Comparison of ENCODE assay signal across 9 cellular contexts in genomic region chr3:53043738-53044137, GRCh38. TPM values are rescaled to one million over a fixed set of nuclear protein-coding genes. Genes with fewer than 3 reads are reported as not detected.
A peak's percentile ranks its signal among the peaks of the same experiment; 100 is the strongest.
DNase-seq lines count a peak whose midpoint lies in the region; ATAC-seq, FAIRE-seq and TF ChIP-seq lines count a peak whose summit lies in the region.
"Had no signal": no experiment of that assay in that cellular context is flagged by ENCODE, and none has a peak within 500 bp of the region (broad histone marks: within the 10 kb centered on the region; RNA-seq: fewer than 3 reads in every experiment).

No MANE protein-coding gene starts in this region.

- H3K4me1 ChIP-seq in muscle layer of colon (ENCODE audit: insufficient read depth, low read length) = peaks cover 15% of the 10 kb centered on the region

- no peaks in the 10 kb centered on the region for H3K9me3 Mint-ChIP-seq in activated B cell treated with CpG ODN at 0.5 μM for 24 hours

- H3K27ac ChIP-seq in muscle layer of colon (ENCODE audit: low read depth, low read length) = peak overlapping the region; percentile 88

- H3K4me3 ChIP-seq in muscle layer of colon (ENCODE audit: low read depth in 1 of 2, low read length in 2 of 2) = no peak overlapping the region
- H3K4me3 ChIP-seq: mucosa of descending colon had no signal

- intact Hi-C loops in activated B cell treated with CpG ODN at 0.5 μM for 24 hours (cut with micrococcal nuclease) = loop anchor here (2.0 to 10.0 kb wide), 3 partner anchors 13 to 509 kb away; partner anchors contain the start of genes NT5DC2 and UQCC5

- TF ChIP-seq CTCF in activated B cell treated with CpG ODN at 0.5 μM for 24 hours (IDR thresholded peaks at IDR 0.05) = no peak
- TF ChIP-seq CTCF in GM10248 (IDR thresholded peaks at IDR 0.05; ENCODE audit: control extremely low read depth, extremely low read depth, low read depth, missing control alignments) = no peak

- peak; percentile 7 for DNase-seq in stimulated activated CD4-positive, alpha-beta T cell treated with anti-CD3 and anti-CD28 coated beads, Interleukin-15, amount 100 ng/mL, for 24 hours
- DNase-seq in stimulated activated CD4-positive, alpha-beta T cell treated with anti-CD3 and anti-CD28 coated beads, Interleukin-4, amount 100 ng/mL, for 1 hour = no peak
- DNase-seq in activated B cell treated with CpG ODN at 0.5 μM for 24 hours (no peak), GM19239 (ENCODE audit: insufficient read length, low spot score) (no peak), SK-N-DZ (ENCODE audit: low spot score) (no peak), middle frontal gyrus (ENCODE audit: extremely low spot score, low spot score) (no peak), GM10248 (ENCODE audit: extremely low spot score) (no peak)
- DNase-seq: mucosa of descending colon had no signal

- peak overlapping the region; percentile 97 for H3K27ac Mint-ChIP-seq in activated B cell treated with CpG ODN at 0.5 μM for 24 hours

- H3K9ac ChIP-seq in muscle layer of colon (ENCODE audit: low read length) = peak overlapping the region; percentile 36

- no peak for FAIRE-seq in GM19239 (lab: Jason Lieb, UNC)

- peaks cover 4% of the 10 kb centered on the region for H3K36me3 Mint-ChIP-seq in activated B cell treated with CpG ODN at 0.5 μM for 24 hours (ENCODE audit: low read depth)

- no peaks in the 10 kb centered on the region for H3K27me3 Mint-ChIP-seq in activated B cell treated with CpG ODN at 0.5 μM for 24 hours

- POLR2A ChIA-PET in activated B cell treated with CpG ODN at 0.5 μM for 24 hours (lab: Charles Lee) (interaction anchor here (0.5 to 3.0 kb wide), 6 partner anchors 12 to 358 kb away, joined by 3 to 22 read pairs (median 6); partner anchors contain the start of gene PBRM1), GM10248 (lab: Yijun Ruan, JAX) (no interaction called here)

- CTCF ChIA-PET in activated B cell treated with CpG ODN at 0.5 μM for 24 hours (lab: Charles Lee) (interaction anchor here (1.7 kb wide), 1 partner anchor 109 kb away, joined by 7 read pairs; no protein-coding TSS in a partner anchor), GM10248 (lab: Yijun Ruan, JAX) (no interaction called here)

- H3K36me3 ChIP-seq in muscle layer of colon (ENCODE audit: insufficient read depth, low read length) = no peaks in the 10 kb centered on the region

- no peaks in the 10 kb centered on the region for H3K27me3 ChIP-seq in muscle layer of colon (ENCODE audit: control insufficient read depth in 1 of 2, insufficient read depth in 2 of 2, low read length in 2 of 2)

- no peak for ATAC-seq in activated B cell treated with CpG ODN at 0.5 μM for 24 hours (ENCODE audit: low read depth)
- ATAC-seq: mucosa of descending colon had no signal

- H3K9me3 ChIP-seq in muscle layer of colon (ENCODE audit: low read length) = no peaks in the 10 kb centered on the region
- H3K9me3 ChIP-seq: mucosa of descending colon had no signal

- H3K4me1 Mint-ChIP-seq in activated B cell treated with CpG ODN at 0.5 μM for 24 hours = peaks cover 46% of the 10 kb centered on the region

- H3K4me3 Mint-ChIP-seq in activated B cell treated with CpG ODN at 0.5 μM for 24 hours = peak overlapping the region; percentile 38

RNA-seq across cellular contexts. Expression of gene SFMBT1, which starts 2.1 kb away (rescaled TPM):
- 24.6 and 31.6 TPM in 2 replicates for total RNA-seq in activated B cell treated with CpG ODN at 0.5 μM for 24 hours
- 5.9 and 7.5 TPM in 2 replicates for polyA plus RNA-seq in SK-N-DZ (2014; cell fraction: cytosol; rRNA removed)
- 4.9 and 5.9 TPM in 2 replicates for polyA plus RNA-seq in SK-N-DZ (2014; cell fraction: nucleus; rRNA removed)
